ENCODE assay signal across 37 cellular contexts in genomic region chr6:37787216-37787615, GRCh38.
"Had no signal": no experiment of that assay in that cellular context is flagged by ENCODE, and none has a peak within 500 bp of the region (broad histone marks: within the 10 kb centered on the region; RNA-seq: fewer than 3 reads in every experiment).

No MANE protein-coding gene starts in this region.

- H3K9me3 ChIP-seq: adrenal gland, body of pancreas, breast epithelium had no signal

- H3K27me3 ChIP-seq: adrenal gland, body of pancreas, brain microvascular endothelial cell, breast epithelium had no signal

- H3K27ac Mint-ChIP-seq: activated B cell treated with CpG ODN at 0.5 μM for 24 hours; activated CD4-positive, alpha-beta memory T cell treated with anti-CD3 and anti-CD28 coated beads for 36 hours; activated CD4-positive, alpha-beta T cell treated with anti-CD3 and anti-CD28 coated beads, Interleukin-2, amount 10 ng/mL, durations not matched to agents 24 days and 14 days; activated CD8-positive, alpha-beta T cell treated with anti-CD3 and anti-CD28 coated beads for 36 hours; activated naive CD4-positive, alpha-beta T cell treated with anti-CD3 and anti-CD28 coated beads for 36 hours; activated naive CD4-positive, alpha-beta T cell treated with anti-CD3 and anti-CD28 coated beads, Interleukin-2, amount 50 U/mL, for 72 hours; activated naive CD8-positive, alpha-beta T cell treated with anti-CD3 and anti-CD28 coated beads for 36 hours; activated T-cell treated with anti-CD3 and anti-CD28 coated beads, Interleukin-2, amount 50 U/mL, for 72 hours; activated T-helper 1 cell treated with anti-CD3 and anti-CD28 coated beads, Interleukin-12 subunit alpha, Interleukin-12 subunit beta, Interleukin-2, Interleukin-4 antibody, amounts not matched to agents 30 ng/mL and 10 ng/mL and 1 ng/mL, durations not matched to agents 14 hours and 24 hours and 36 hours; activated T-helper 17 cell treated with anti-CD3 and anti-CD28 coated beads, Interleukin-2, amount 50 U/mL, for 72 hours; T-helper 1 cell treated with Interleukin-12 subunit alpha and Interleukin-12 subunit beta and Interleukin-4 antibody, amounts not matched to agents 30 μg/mL and 1 μg/mL, for 36 hours; T-helper 2 cell treated with Interferon-gamma antibody and Interleukin-4, amounts not matched to agents 5 μg/mL and 100 μg/mL, for 36 hours had no signal

- H3K9me3 Mint-ChIP-seq: activated B cell treated with CpG ODN at 0.5 μM for 24 hours; activated CD4-positive, alpha-beta memory T cell treated with anti-CD3 and anti-CD28 coated beads for 36 hours; activated CD4-positive, alpha-beta T cell treated with anti-CD3 and anti-CD28 coated beads, Interleukin-2, amount 10 ng/mL, durations not matched to agents 24 days and 14 days; activated CD8-positive, alpha-beta T cell treated with anti-CD3 and anti-CD28 coated beads for 36 hours; activated naive CD4-positive, alpha-beta T cell treated with anti-CD3 and anti-CD28 coated beads for 36 hours; activated naive CD4-positive, alpha-beta T cell treated with anti-CD3 and anti-CD28 coated beads, Interleukin-2, amount 50 U/mL, for 72 hours; activated naive CD8-positive, alpha-beta T cell treated with anti-CD3 and anti-CD28 coated beads for 36 hours; activated T-cell treated with anti-CD3 and anti-CD28 coated beads, Interleukin-2, amount 50 U/mL, for 4 hours; activated T-cell treated with anti-CD3 and anti-CD28 coated beads, Interleukin-2, amount 50 U/mL, for 72 hours; activated T-helper 1 cell treated with anti-CD3 and anti-CD28 coated beads, Interleukin-12 subunit alpha, Interleukin-12 subunit beta, Interleukin-2, Interleukin-4 antibody, amounts not matched to agents 30 ng/mL and 10 ng/mL and 1 ng/mL, durations not matched to agents 14 hours and 24 hours and 36 hours; activated T-helper 17 cell treated with anti-CD3 and anti-CD28 coated beads, Interleukin-2, amount 50 U/mL, for 72 hours; T-helper 1 cell treated with Interleukin-12 subunit alpha and Interleukin-12 subunit beta and Interleukin-4 antibody, amounts not matched to agents 30 μg/mL and 1 μg/mL, for 36 hours; T-helper 2 cell treated with Interferon-gamma antibody and Interleukin-4, amounts not matched to agents 5 μg/mL and 100 μg/mL, for 36 hours had no signal

- FAIRE-seq: astrocyte, TTC549 had no signal

- H3K36me3 Mint-ChIP-seq: activated CD4-positive, alpha-beta memory T cell treated with anti-CD3 and anti-CD28 coated beads for 36 hours; activated naive CD8-positive, alpha-beta T cell treated with anti-CD3 and anti-CD28 coated beads for 36 hours had no signal

- ATAC-seq: activated CD8-positive, alpha-beta T cell treated with anti-CD3 and anti-CD28 coated beads for 36 hours; activated naive CD4-positive, alpha-beta T cell treated with anti-CD3 and anti-CD28 coated beads, Interleukin-2, amount 50 U/mL, for 72 hours; activated T-cell treated with anti-CD3 and anti-CD28 coated beads, Interleukin-2, amount 50 U/mL, for 4 hours; activated T-cell treated with anti-CD3 and anti-CD28 coated beads, Interleukin-2, amount 50 U/mL, for 72 hours; activated T-helper 17 cell treated with anti-CD3 and anti-CD28 coated beads, Interleukin-2, amount 50 U/mL, for 72 hours; body of pancreas had no signal

- H3K4me3 ChIP-seq: adrenal gland, body of pancreas, breast epithelium had no signal

- DNase-seq: activated B cell treated with CpG ODN at 0.5 μM for 24 hours; activated CD4-positive, alpha-beta memory T cell treated with anti-CD3 and anti-CD28 coated beads for 36 hours; activated CD4-positive, alpha-beta T cell treated with anti-CD3 and anti-CD28 coated beads for 4 hours; activated CD4-positive, alpha-beta T cell treated with anti-CD3 and anti-CD28 coated beads, Interleukin-2, amount 10 ng/mL, durations not matched to agents 24 days and 14 days; activated CD4-positive, alpha-beta T cell treated with anti-CD3 and anti-CD28 coated beads, Interleukin-2, amount 50 U/mL, for 1 hour; activated CD4-positive, alpha-beta T cell treated with anti-CD3 and anti-CD28 coated beads, Interleukin-2, amount 50 U/mL, for 4 hours; activated CD4-positive, CD25-positive, alpha-beta regulatory T cell treated with anti-CD3 and anti-CD28 coated beads, Interleukin-2, amount 50 U/mL, for 72 hours; activated CD8-positive, alpha-beta memory T cell treated with anti-CD3 and anti-CD28 coated beads, Interleukin-2, amount 50 U/mL, for 4 hours; activated CD8-positive, alpha-beta T cell treated with anti-CD3 and anti-CD28 coated beads for 36 hours; activated effector memory CD4-positive, alpha-beta T cell treated with anti-CD3 and anti-CD28 coated beads, Interleukin-2, amount 50 U/mL, for 16 hours; activated gamma-delta T cell treated with Interleukin-2 at 50 U/mL for 16 hours; activated naive CD4-positive, alpha-beta T cell; activated naive CD4-positive, alpha-beta T cell treated with anti-CD3 and anti-CD28 coated beads for 36 hours; activated naive CD4-positive, alpha-beta T cell treated with anti-CD3 and anti-CD28 coated beads, Interleukin-2, amount 50 U/mL, for 16 hours; activated naive CD8-positive, alpha-beta T cell treated with anti-CD3 and anti-CD28 coated beads for 36 hours; activated T-cell treated with anti-CD3 and anti-CD28 coated beads for 4 hours; activated T-cell treated with anti-CD3 and anti-CD28 coated beads, Interleukin-2, amount 50 U/mL, for 1 hour; activated T-cell treated with anti-CD3 and anti-CD28 coated beads, Interleukin-2, amount 50 U/mL, for 4 hours; activated T-cell treated with anti-CD3 and anti-CD28 coated beads, Interleukin-2, amount 50 U/mL, for 72 hours; adrenal gland; amniotic stem cell; aorta; body of pancreas; brain microvascular endothelial cell; central memory CD4-positive, alpha-beta T cell; T-helper 1 cell; T-helper 2 cell; T-helper 9 cell had no signal

- H3K27ac ChIP-seq: adrenal gland, body of pancreas, brain microvascular endothelial cell, breast epithelium, VCaP had no signal

- H3K4me3 Mint-ChIP-seq: activated B cell treated with CpG ODN at 0.5 μM for 24 hours; activated CD4-positive, alpha-beta memory T cell treated with anti-CD3 and anti-CD28 coated beads for 36 hours; activated CD4-positive, alpha-beta T cell treated with anti-CD3 and anti-CD28 coated beads, Interleukin-2, amount 10 ng/mL, durations not matched to agents 24 days and 14 days; activated CD8-positive, alpha-beta T cell treated with anti-CD3 and anti-CD28 coated beads for 36 hours; activated naive CD4-positive, alpha-beta T cell treated with anti-CD3 and anti-CD28 coated beads for 36 hours; activated naive CD8-positive, alpha-beta T cell treated with anti-CD3 and anti-CD28 coated beads for 36 hours; activated T-cell treated with anti-CD3 and anti-CD28 coated beads, Interleukin-2, amount 50 U/mL, for 4 hours; activated T-cell treated with anti-CD3 and anti-CD28 coated beads, Interleukin-2, amount 50 U/mL, for 72 hours; activated T-helper 1 cell treated with anti-CD3 and anti-CD28 coated beads, Interleukin-12 subunit alpha, Interleukin-12 subunit beta, Interleukin-2, Interleukin-4 antibody, amounts not matched to agents 30 ng/mL and 10 ng/mL and 1 ng/mL, durations not matched to agents 14 hours and 24 hours and 36 hours; activated T-helper 17 cell treated with anti-CD3 and anti-CD28 coated beads, Interleukin-2, amount 50 U/mL, for 72 hours; T-helper 1 cell treated with Interleukin-12 subunit alpha and Interleukin-12 subunit beta and Interleukin-4 antibody, amounts not matched to agents 30 μg/mL and 1 μg/mL, for 36 hours; T-helper 2 cell treated with Interferon-gamma antibody and Interleukin-4, amounts not matched to agents 5 μg/mL and 100 μg/mL, for 36 hours had no signal

- H3K36me3 ChIP-seq: adrenal gland, brain microvascular endothelial cell, breast epithelium had no signal
